Comparison of ENCODE assay signal across 16 cellular contexts in the genomic region with DNA sequence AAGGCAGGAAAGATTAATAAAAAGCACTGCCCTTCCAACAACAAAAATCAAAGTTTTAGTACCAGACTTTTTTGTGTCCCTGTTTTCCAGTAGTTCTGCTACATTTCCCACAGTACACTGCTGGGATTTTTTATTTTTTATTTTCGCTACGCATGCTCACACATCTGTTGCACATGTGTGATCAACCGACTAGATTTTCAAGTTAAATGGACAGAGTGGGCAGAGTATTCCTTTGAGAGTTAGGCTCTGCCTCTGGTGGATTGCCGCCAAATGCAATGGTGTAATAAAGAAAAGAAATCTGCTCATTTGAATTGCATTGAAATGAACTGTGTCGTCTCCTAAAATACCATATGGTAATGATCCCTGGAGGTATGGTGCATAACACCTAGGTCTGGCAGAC.
A peak's percentile ranks its signal among the peaks of the same experiment; 100 is the strongest.
DNase-seq lines count a peak whose midpoint lies in the region; ATAC-seq and TF ChIP-seq lines count a peak whose summit lies in the region.
"Had no signal": no experiment of that assay in that cellular context is flagged by ENCODE, and none has a peak within 500 bp of the region (broad histone marks: within the 10 kb centered on the region; RNA-seq: fewer than 3 reads in every experiment).

No MANE protein-coding gene starts in this region.

- TF ChIP-seq CTCF in VCaP (conservative IDR thresholded peaks at IDR 0.05) (no peak), gastroesophageal sphincter (IDR thresholded peaks at IDR 0.05) (no peak)

- H3K27me3 ChIP-seq in gastroesophageal sphincter (no peaks in the 10 kb centered on the region), skeletal muscle tissue (ENCODE audit: control insufficient read depth in 3 of 3, insufficient read depth in 3 of 3, low read length in 3 of 3) (no peaks in the 10 kb centered on the region)
- H3K27me3 ChIP-seq: neural progenitor cell had no signal

- peak overlapping the region; percentile 54; the same call in 1 of the 2 replicates for H3K27ac ChIP-seq in VCaP
- peak overlapping the region; percentile 29 to 70 (median 57) for H3K27ac ChIP-seq in gastroesophageal sphincter
- peak overlapping the region; percentile 72 for H3K27ac ChIP-seq in skeletal muscle tissue (ENCODE audit: low read depth, low read length)
- H3K27ac ChIP-seq: neural progenitor cell had no signal

- peak; percentile 41 for DNase-seq in GM03348 (ENCODE audit: low spot score)
- no peak for DNase-seq in SKM-1 (lab: John Stamatoyannopoulos, UW; ENCODE audit: unreplicated experiment)
- no peak for DNase-seq in NCI-H128 (lab: John Stamatoyannopoulos, UW; ENCODE audit: unreplicated experiment)
- no peak for DNase-seq in ecto neural progenitor cell (ENCODE audit: low spot score)
- DNase-seq in COLO829 (ENCODE audit: low spot score), result no peak
- DNase-seq: activated CD4-positive, alpha-beta memory T cell treated with anti-CD3 and anti-CD28 coated beads for 36 hours; activated T-cell treated with anti-CD3 and anti-CD28 coated beads, Interleukin-2, amount 50 U/mL, for 48 hours; erythroblast; H9; stimulated activated naive CD4-positive, alpha-beta T cell treated with Interleukin-2 at 50 U/mL for 16 hours had no signal

- no peaks in the 10 kb centered on the region for H3K36me3 ChIP-seq in gastroesophageal sphincter
- H3K36me3 ChIP-seq in skeletal muscle tissue (ENCODE audit: control insufficient read depth in 3 of 3, insufficient read depth in 3 of 3, low read length in 3 of 3), result no peaks in the 10 kb centered on the region
- H3K36me3 ChIP-seq: neural progenitor cell had no signal

- no peak for TF ChIP-seq EP300 in gastroesophageal sphincter (IDR thresholded peaks at IDR 0.05)

- H3K4me1 ChIP-seq in gastroesophageal sphincter (peaks cover 0 to 49% (median 10%) of the 10 kb centered on the region in 3 donors), skeletal muscle tissue (ENCODE audit: control insufficient read depth in 3 of 3, insufficient read depth in 3 of 3, low read length in 3 of 3) (peaks cover 6 to 22% (median 6%) of the 10 kb centered on the region in 3 donors)

- 31 to 46% methylated on average over 4 to 5 of the region's 5 CpGs for WGBS in gastroesophageal sphincter (ENCODE audit: low coverage in 1 of 2), 2 donors

- no peak overlapping the region for H3K4me3 ChIP-seq in gastroesophageal sphincter
- peak overlapping the region; percentile 2 to 54 (median 23) for H3K4me3 ChIP-seq in skeletal muscle tissue (ENCODE audit: low read length in 3 of 3)
- H3K4me3 ChIP-seq: GM12878, lung, neural progenitor cell had no signal

- H3K9me3 ChIP-seq in gastroesophageal sphincter (no peaks in the 10 kb centered on the region), skeletal muscle tissue (ENCODE audit: control insufficient read depth in 3 of 3, low read length in 3 of 3) (no peaks in the 10 kb centered on the region)

- peak overlapping the region in 2 of 3 donors; percentile 23 to 54 for H3K9ac ChIP-seq in skeletal muscle tissue (ENCODE audit: low read depth in 1 of 3, low read length in 3 of 3)
- H3K9ac ChIP-seq: neural progenitor cell had no signal

- no peak for ATAC-seq in gastroesophageal sphincter
- ATAC-seq: GM12878 had no signal

- TF ChIP-seq POLR2A in gastroesophageal sphincter (IDR thresholded peaks at IDR 0.05), result no peak

Comparison
In these comparisons a context has a peak if more than half of its experiments do, and no peak if none do; other contexts are left out.
1. H3K4me3 ChIP-seq: peak in skeletal muscle tissue (3 of 3); none in gastroesophageal sphincter (0 of 2).
2. Peak in every context shown above with its lines, with median percentiles within 50 percentile points of each other: H3K27ac ChIP-seq.